In the genomic region with DNA sequence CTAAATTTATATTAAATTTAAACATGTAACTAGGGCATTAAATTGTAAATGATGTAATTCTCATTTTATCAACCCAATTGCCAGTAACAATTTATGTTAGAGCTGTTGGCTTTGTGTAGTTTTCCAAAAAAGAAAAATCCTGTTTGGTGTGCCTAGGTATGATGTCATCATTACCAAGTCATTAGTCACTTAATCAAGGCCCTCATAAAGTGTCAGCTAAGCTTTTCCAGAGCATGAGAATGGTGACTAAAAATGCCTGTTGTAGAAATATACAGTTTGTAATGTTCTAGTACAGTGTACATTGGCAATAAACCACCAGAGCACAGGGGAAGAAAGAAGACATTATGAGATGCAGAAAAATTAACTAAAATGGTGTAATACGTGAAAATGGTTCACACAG, we compare ENCODE assay signal across 24 cellular contexts.
DNase-seq lines count a peak whose midpoint lies in the region; ATAC-seq, FAIRE-seq and TF ChIP-seq lines count a peak whose summit lies in the region.
"Had no signal": no experiment of that assay in that cellular context is flagged by ENCODE, and none has a peak within 500 bp of the region (broad histone marks: within the 10 kb centered on the region; RNA-seq: fewer than 3 reads in every experiment).

No MANE protein-coding gene starts in this region.

- H3K18ac ChIP-seq in IMR-90 (ENCODE audit: low read depth, low read length) (no peak overlapping the region), mesenchymal stem cell (ENCODE audit: low read depth in 1 of 2, low read length in 2 of 2) (no peak overlapping the region)

- H4K5ac ChIP-seq in IMR-90 (ENCODE audit: low read depth, low read length): no peak overlapping the region

- CTCF ChIA-PET in IMR-90 (lab: Yijun Ruan, JAX): no interaction called here

- no peak overlapping the region for H2AK9ac ChIP-seq in IMR-90 (replicated peaks; ENCODE audit: low read depth, low read length, poor library complexity)

- H4K91ac ChIP-seq in IMR-90 (ENCODE audit: insufficient read depth, low read depth, low read length) (no peak overlapping the region), mesenchymal stem cell (ENCODE audit: low read length) (no peak overlapping the region)

- no peak overlapping the region for H2AFZ ChIP-seq in IMR-90 (replicated peaks; ENCODE audit: low read length, poor library complexity)
- H2AFZ ChIP-seq in mesenchymal stem cell (ENCODE audit: low read depth, low read length): no peak overlapping the region
- H2AFZ ChIP-seq: neural progenitor cell had no signal

- no peak overlapping the region for H2BK20ac ChIP-seq in IMR-90 (ENCODE audit: low read depth, low read length)

- no CpG with 5 or more reads among the region's 1 CpG for WGBS in IMR-90 (ENCODE audit: extremely low coverage in 2 of 2, insufficient read length in 1 of 2), 2 experiments
- 81% methylated on average over 1 of the region's 1 CpG for WGBS in mesenchymal stem cell

- ATAC-seq in IMR-90 (ENCODE audit: low read depth): no peak; the same call in 1 of the 2 replicates
- ATAC-seq in HG03520 (IDR thresholded peaks at IDR 0.05; ENCODE audit: unreplicated experiment): no peak
- ATAC-seq: activated naive CD8-positive, alpha-beta T cell treated with anti-CD3 and anti-CD28 coated beads, Interleukin-2, amount 50 U/mL, for 24 hours; stimulated activated naive B cell treated with anti-CD40 and anti-IgM and Interleukin-4, amounts not matched to agents 10 μg/mL and 1 μg/mL and 100 μg/mL, for 72 hours had no signal

- H2BK15ac ChIP-seq in IMR-90 (ENCODE audit: low read depth, low read length) (no peak overlapping the region), mesenchymal stem cell (ENCODE audit: low read depth, poor library complexity, severe bottlenecking) (no peak overlapping the region)

- H3K4me3 ChIP-seq in IMR-90 (ENCODE audit: insufficient read depth, low read depth, low read length): no peak overlapping the region
- H3K4me3 ChIP-seq in bronchial epithelial cell (ENCODE audit: low read depth, low read length): no peak overlapping the region
- H3K4me3 ChIP-seq in mesenchymal stem cell (ENCODE audit: insufficient read depth in 1 of 2, low read depth in 1 of 2, low read length in 2 of 2): no peak overlapping the region
- H3K4me3 ChIP-seq: colonic mucosa, neural progenitor cell, thyroid gland had no signal

- BruUV-seq in IMR-90 (replicated peaks; lab: Mats Ljungman, UMichigan): no TSS peak

- POLR2A ChIA-PET in IMR-90 (lab: Charles Lee; ENCODE audit: unreplicated experiment): no interaction called here

- FAIRE-seq in bronchial epithelial cell (lab: Jason Lieb, UNC): no peak
- FAIRE-seq: small intestine had no signal

- H3K9me1 ChIP-seq in IMR-90 (ENCODE audit: insufficient read depth, low read length): no peaks in the 10 kb centered on the region; the same call in 1 of the 2 replicates

- H3K4ac ChIP-seq in IMR-90 (ENCODE audit: low read depth, low read length) (no peak overlapping the region), mesenchymal stem cell (ENCODE audit: low read depth in 1 of 2, low read length in 2 of 2) (no peak overlapping the region)

- peak; percentile 13 for DNase-seq in AG20443 (ENCODE audit: low spot score)
- DNase-seq in IMR-90: peak; percentile 55
- peak; percentile 83 for DNase-seq in bronchial epithelial cell (ENCODE audit: low read depth)
- DNase-seq in mesenchymal stem cell: peak; percentile 64
- DNase-seq in ACHN: no peak
- DNase-seq in iPS-NIHi7 (ENCODE audit: extremely low spot score): no peak
- no peak for DNase-seq in occipital lobe (lab: John Stamatoyannopoulos, UW)
- DNase-seq: activated CD4-positive, alpha-beta T cell treated with anti-CD3 and anti-CD28 coated beads, Interleukin-2, amount 50 U/mL, for 48 hours; activated effector memory CD4-positive, alpha-beta T cell treated with anti-CD3 and anti-CD28 coated beads, Interleukin-2, amount 50 U/mL, for 16 hours; activated naive CD8-positive, alpha-beta T cell treated with anti-CD3 and anti-CD28 coated beads, Interleukin-2, amount 50 U/mL, for 24 hours; brain microvascular endothelial cell; Caco-2; colonic mucosa; DMS79 treated with DMSO at 0.1 percent for 48 hours; head of caudate nucleus; NCI-H2081 treated with DMSO at 0.1 percent for 48 hours; NCI-H524; RPMI8226; small intestine; stimulated activated CD4-positive, alpha-beta T cell treated with anti-CD3 and anti-CD28 coated beads, Interleukin-2, amount 100 ng/mL, for 48 hours; stimulated activated naive B cell treated with anti-CD40 and anti-IgM and Interleukin-4, amounts not matched to agents 10 μg/mL and 1 μg/mL and 100 μg/mL, for 72 hours; thyroid gland had no signal

- H2BK120ac ChIP-seq in IMR-90 (ENCODE audit: low read depth, low read length): no peak overlapping the region
- no peak overlapping the region for H2BK120ac ChIP-seq in mesenchymal stem cell (ENCODE audit: low read depth, low read length)

- H2BK12ac ChIP-seq in mesenchymal stem cell (ENCODE audit: low read length in 2 of 2): no peak overlapping the region

- H3K4me2 ChIP-seq in IMR-90 (ENCODE audit: low read depth, low read length) (no peak overlapping the region), mesenchymal stem cell (ENCODE audit: low read length, poor library complexity, severe bottlenecking) (no peak overlapping the region)
- H3K4me2 ChIP-seq: neural progenitor cell had no signal

- TF ChIP-seq RAD21 in IMR-90 (IDR thresholded peaks at IDR 0.05; ENCODE audit: low read length): no peak

- H3K27me3 ChIP-seq in IMR-90 (ENCODE audit: control insufficient read depth, insufficient read depth, low read length): no peaks in the 10 kb centered on the region
- no peaks in the 10 kb centered on the region for H3K27me3 ChIP-seq in bronchial epithelial cell (ENCODE audit: control insufficient read depth, insufficient read depth, low read length)
- no peaks in the 10 kb centered on the region for H3K27me3 ChIP-seq in mesenchymal stem cell (ENCODE audit: control insufficient read depth in 1 of 2, insufficient read depth in 1 of 2, low read length in 2 of 2)
- H3K27me3 ChIP-seq: brain microvascular endothelial cell, colonic mucosa, neural progenitor cell, thyroid gland had no signal

- no peak overlapping the region for H2AK5ac ChIP-seq in IMR-90 (ENCODE audit: low read depth, low read length)
- no peak overlapping the region for H2AK5ac ChIP-seq in mesenchymal stem cell (ENCODE audit: low read length, severe bottlenecking)

- no peaks in the 10 kb centered on the region for H4K20me1 ChIP-seq in IMR-90 (ENCODE audit: insufficient read depth, low read length)

- H3K79me1 ChIP-seq in IMR-90 (ENCODE audit: low read depth in 1 of 2, low read length in 2 of 2) (no peaks in the 10 kb centered on the region), mesenchymal stem cell (replicated peaks; ENCODE audit: low read length, poor library complexity, severe bottlenecking) (no peaks in the 10 kb centered on the region)

- no peak overlapping the region for H4K8ac ChIP-seq in IMR-90 (ENCODE audit: low read depth in 2 of 2, low read length in 2 of 2)
- no peak overlapping the region for H4K8ac ChIP-seq in mesenchymal stem cell (ENCODE audit: low read length)

- H3K23ac ChIP-seq in IMR-90 (ENCODE audit: low read depth, low read length): no peak overlapping the region
- H3K23ac ChIP-seq in mesenchymal stem cell (ENCODE audit: low read length in 2 of 2): no peak overlapping the region

- no peak overlapping the region for H3K56ac ChIP-seq in IMR-90 (ENCODE audit: extremely low read depth, insufficient read depth, low read length)

- TF ChIP-seq CTCF in IMR-90 (conservative IDR thresholded peaks at IDR 0.05; ENCODE audit: low read depth, low read length) (no peak), bronchial epithelial cell (IDR thresholded peaks at IDR 0.05; ENCODE audit: insufficient read depth, low read length, severe bottlenecking) (no peak)

- dilution Hi-C loops in IMR-90 (cut with HindIII; ENCODE audit: low sequenced_read_pairs, unreplicated experiment): no loop called here

- 0 out of 2 replicates have a peak, but pooled peaks cover 2% of the 10 kb centered on the region for H3K9me3 ChIP-seq in IMR-90 (ENCODE audit: control insufficient read depth, insufficient read depth, low read length)
- H3K9me3 ChIP-seq in mesenchymal stem cell (ENCODE audit: control insufficient read depth, low read length): peaks cover 17% of the 10 kb centered on the region
- H3K9me3 ChIP-seq: colonic mucosa, thyroid gland had no signal

- H3K4me1 ChIP-seq in IMR-90 (ENCODE audit: control insufficient read depth, insufficient read depth, low read length) (no peaks in the 10 kb centered on the region), mesenchymal stem cell (ENCODE audit: control insufficient read depth, insufficient read depth, low read depth, low read length) (peaks cover 2% of the 10 kb centered on the region)
- H3K4me1 ChIP-seq: Caco-2, colonic mucosa, neural progenitor cell, thyroid gland had no signal

- H3K9ac ChIP-seq in IMR-90 (ENCODE audit: low read depth, low read length): no peak overlapping the region
- H3K9ac ChIP-seq in mesenchymal stem cell (ENCODE audit: low read length): no peak overlapping the region
- H3K9ac ChIP-seq: neural progenitor cell had no signal

- H2BK5ac ChIP-seq in IMR-90 (ENCODE audit: low read depth, low read length, poor library complexity, severe bottlenecking) (no peak overlapping the region), mesenchymal stem cell (ENCODE audit: low read depth, low read length, poor library complexity, severe bottlenecking) (no peak overlapping the region)

- H3K36me3 ChIP-seq in IMR-90 (ENCODE audit: control insufficient read depth, insufficient read depth, low read length) (no peaks in the 10 kb centered on the region), bronchial epithelial cell (ENCODE audit: control insufficient read depth, insufficient read depth, low read length) (no peaks in the 10 kb centered on the region), mesenchymal stem cell (ENCODE audit: control insufficient read depth in 1 of 2, insufficient read depth in 2 of 2, low read depth in 1 of 2, low read length in 2 of 2) (no peaks in the 10 kb centered on the region)
- H3K36me3 ChIP-seq: brain microvascular endothelial cell, colonic mucosa, neural progenitor cell, thyroid gland had no signal

- intact Hi-C loops in IMR-90 (cut with micrococcal nuclease): no loop called here

- in situ Hi-C loops in IMR-90 (cut with MboI; ENCODE audit: low sequenced_read_pairs): no loop called here
- in situ Hi-C loops in ACHN (cut with HindIII; ENCODE audit: low pct_ligation_motif_present, low pct_unique_long_range_greater_than_20kb, low sequenced_read_pairs): no loop called here

- no peak for TF ChIP-seq POLR2A in IMR-90 (IDR thresholded peaks at IDR 0.05; ENCODE audit: low read depth, low read length)

- H3K14ac ChIP-seq in IMR-90 (replicated peaks; ENCODE audit: low read depth, low read length): no peak overlapping the region
- H3K14ac ChIP-seq in mesenchymal stem cell (ENCODE audit: low read length in 2 of 2): no peak overlapping the region

- H3K27ac ChIP-seq in IMR-90 (ENCODE audit: insufficient read depth, low read length) (no peak overlapping the region), mesenchymal stem cell (ENCODE audit: low read length, poor library complexity, severe bottlenecking) (no peak overlapping the region)
- H3K27ac ChIP-seq: brain microvascular endothelial cell, colonic mucosa, neural progenitor cell, thyroid gland had no signal

Comparison
In these comparisons a context has a peak if more than half of its experiments do, and no peak if none do; other contexts are left out.
1. DNase-seq: peak in AG20443 (single experiment), IMR-90 (single experiment), bronchial epithelial cell (single experiment) and mesenchymal stem cell (single experiment); none in ACHN (single experiment), iPS-NIHi7 (single experiment) and occipital lobe (single experiment).